In the genomic region with DNA sequence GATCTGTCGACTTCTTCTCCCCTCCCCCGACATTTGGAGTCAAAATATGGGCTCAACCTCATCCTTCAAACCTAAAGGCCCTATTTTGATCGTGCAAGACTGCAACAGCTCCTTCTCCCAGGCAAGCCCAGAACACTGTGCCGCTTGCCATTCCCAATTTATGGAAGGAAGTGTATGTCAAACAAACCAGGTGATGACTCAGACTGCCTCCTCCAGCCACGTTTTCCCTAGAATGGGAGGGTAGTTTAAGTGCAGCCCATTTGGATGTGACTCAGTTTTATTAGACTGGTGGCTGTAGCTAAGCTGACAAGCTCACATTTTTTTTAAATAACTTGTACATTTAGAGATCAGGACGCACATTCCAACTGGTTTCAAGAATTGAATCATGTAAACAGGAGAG, we compare ENCODE assay signal across 8 cellular contexts.
DNase-seq lines count a peak whose midpoint lies in the region; TF ChIP-seq lines count a peak whose summit lies in the region.

No MANE protein-coding gene starts in this region.

- peaks cover 19% of the 10 kb centered on the region for H3K4me1 ChIP-seq in Caco-2
- H3K4me1 ChIP-seq in neuronal stem cell (ENCODE audit: control insufficient read depth in 2 of 2, insufficient read depth in 1 of 2, low read depth in 1 of 2, low read length in 2 of 2): peaks cover 3 to 5% of the 10 kb centered on the region in 2 donors

- no peak overlapping the region for H3K4ac ChIP-seq in neuronal stem cell (ENCODE audit: low read length)

- no peaks in the 10 kb centered on the region for H3K79me1 ChIP-seq in neuronal stem cell (ENCODE audit: low read depth, low read length)

- H3K4me3 Mint-ChIP-seq in Caco-2 (ENCODE audit: unreplicated experiment): peak overlapping the region; percentile 85

- H3K9me3 ChIP-seq in Caco-2 (no peaks in the 10 kb centered on the region), neuronal stem cell (replicated peaks in 1 of 2; ENCODE audit: control insufficient read depth in 2 of 2, insufficient read depth in 1 of 2, low read depth in 1 of 2, low read length in 2 of 2) (no peaks in the 10 kb centered on the region)

- H3K18ac ChIP-seq in neuronal stem cell (ENCODE audit: low read length): no peak overlapping the region

- H2AK5ac ChIP-seq in neuronal stem cell (ENCODE audit: low read depth, low read length): no peak overlapping the region

- no peak overlapping the region for H2BK12ac ChIP-seq in neuronal stem cell (ENCODE audit: low read length)

- peak overlapping the region; percentile 93 for H3K27ac Mint-ChIP-seq in Caco-2 (ENCODE audit: unreplicated experiment)

- no peaks in the 10 kb centered on the region for H3K9me3 Mint-ChIP-seq in Caco-2 (ENCODE audit: unreplicated experiment)

- peaks cover 7% of the 10 kb centered on the region for H3K4me1 Mint-ChIP-seq in Caco-2 (ENCODE audit: low read depth, unreplicated experiment)

- intact Hi-C loops in Caco-2 (cut with micrococcal nuclease; ENCODE audit: unreplicated experiment): no loop called here

- H2BK15ac ChIP-seq in neuronal stem cell (ENCODE audit: low read length): no peak overlapping the region

- no peak overlapping the region for H4K8ac ChIP-seq in neuronal stem cell (ENCODE audit: low read depth, low read length)

- H2BK120ac ChIP-seq in neuronal stem cell (ENCODE audit: low read depth, low read length): no peak overlapping the region

- H3K14ac ChIP-seq in neuronal stem cell (ENCODE audit: low read length): no peak overlapping the region

- H3K36me3 ChIP-seq in Caco-2 (ENCODE audit: control insufficient read depth, insufficient read depth, low read length): no peaks in the 10 kb centered on the region
- H3K36me3 ChIP-seq in neuronal stem cell (replicated peaks in 1 of 2; ENCODE audit: control insufficient read depth in 2 of 2, insufficient read depth in 2 of 2, low read length in 2 of 2): no peaks in the 10 kb centered on the region

- H3K27ac ChIP-seq in neuronal stem cell (replicated peaks; ENCODE audit: low read length): no peak overlapping the region

- no peak overlapping the region for H4K91ac ChIP-seq in neuronal stem cell (ENCODE audit: low read depth, low read length, poor library complexity)

- POLR2A ChIA-PET in Caco-2 (lab: Charles Lee): no interaction called here

- TF ChIP-seq CTCF in Caco-2 (IDR thresholded peaks at IDR 0.05; ENCODE audit: insufficient read depth in 1 of 2, low read depth in 1 of 2, low read length in 1 of 2, severe bottlenecking in 1 of 2, unreplicated experiment in 1 of 2): no peak

- H3K4me2 ChIP-seq in neuronal stem cell (ENCODE audit: insufficient read depth, low read length, poor library complexity, severe bottlenecking): no peak overlapping the region

- CTCF ChIA-PET in Caco-2 (lab: Charles Lee): no interaction called here

- H3K9ac ChIP-seq in neuronal stem cell (ENCODE audit: low read depth, low read length, poor library complexity): peak overlapping the region; percentile 44

- no peak overlapping the region for H3K23ac ChIP-seq in neuronal stem cell (ENCODE audit: low read depth, low read length, poor library complexity)

- WGBS in neuronal stem cell (ENCODE audit: extremely low coverage in 2 of 2, insufficient read length in 2 of 2, insufficient replicate concordance in 1 of 2), 2 donors: no CpG with 5 or more reads among the region's 6 CpGs

- H2BK5ac ChIP-seq in neuronal stem cell (ENCODE audit: low read length): no peak overlapping the region

- DNase-seq in Caco-2 (peak; percentile 25 to 53), NCI-H69 (lab: John Stamatoyannopoulos, UW) (peak; percentile 52), dermis blood vessel endothelial cell (peak; percentile 91), neuronal stem cell (ENCODE audit: low spot score) (no peak), superior temporal gyrus (ENCODE audit: extremely low spot score) (no peak), occipital lobe (lab: John Stamatoyannopoulos, UW) (no peak)
- no peak for DNase-seq in stimulated activated naive CD4-positive, alpha-beta T cell (lab: John Stamatoyannopoulos, UW)
- DNase-seq in activated effector memory CD4-positive, alpha-beta T cell treated with anti-CD3 and anti-CD28 coated beads, Interleukin-2, amount 50 U/mL, for 16 hours: no peak

- no peak overlapping the region for H2AFZ ChIP-seq in neuronal stem cell (ENCODE audit: low read length)

- H3K4me3 ChIP-seq in Caco-2 (ENCODE audit: low read depth, low read length) (peak overlapping the region; percentile 34), neuronal stem cell (ENCODE audit: low read length in 2 of 2) (no peak overlapping the region)

- H3K36me3 Mint-ChIP-seq in Caco-2 (ENCODE audit: insufficient read depth, unreplicated experiment): peaks cover 12% of the 10 kb centered on the region

- no peaks in the 10 kb centered on the region for H3K27me3 ChIP-seq in Caco-2 (replicated peaks; ENCODE audit: control insufficient read depth, insufficient read depth, low read length)
- peaks cover 0 to 6% (median 0%) of the 10 kb centered on the region in 3 experiments for H3K27me3 ChIP-seq in neuronal stem cell (ENCODE audit: control insufficient read depth in 3 of 3, insufficient read depth in 3 of 3, low read depth in 1 of 3, low read length in 3 of 3)

- BruUV-seq in Caco-2 (replicated peaks; lab: Mats Ljungman, UMichigan): no TSS peak

- H3K27me3 Mint-ChIP-seq in Caco-2 (ENCODE audit: insufficient read depth, unreplicated experiment): no peaks in the 10 kb centered on the region

Comparison
In these comparisons a context has a peak if more than half of its experiments do, and no peak if none do; other contexts are left out.
1. DNase-seq: peak in Caco-2 (2 of 2), NCI-H69 (single experiment) and dermis blood vessel endothelial cell (single experiment); none in neuronal stem cell (single experiment), stimulated activated naive CD4-positive, alpha-beta T cell (0 of 6), superior temporal gyrus (single experiment), occipital lobe (single experiment) and activated effector memory CD4-positive, alpha-beta T cell treated with anti-CD3 and anti-CD28 coated beads, Interleukin-2, amount 50 U/mL, for 16 hours (single experiment).